26 cellular contexts compared by ENCODE assay signal in the genomic region with DNA sequence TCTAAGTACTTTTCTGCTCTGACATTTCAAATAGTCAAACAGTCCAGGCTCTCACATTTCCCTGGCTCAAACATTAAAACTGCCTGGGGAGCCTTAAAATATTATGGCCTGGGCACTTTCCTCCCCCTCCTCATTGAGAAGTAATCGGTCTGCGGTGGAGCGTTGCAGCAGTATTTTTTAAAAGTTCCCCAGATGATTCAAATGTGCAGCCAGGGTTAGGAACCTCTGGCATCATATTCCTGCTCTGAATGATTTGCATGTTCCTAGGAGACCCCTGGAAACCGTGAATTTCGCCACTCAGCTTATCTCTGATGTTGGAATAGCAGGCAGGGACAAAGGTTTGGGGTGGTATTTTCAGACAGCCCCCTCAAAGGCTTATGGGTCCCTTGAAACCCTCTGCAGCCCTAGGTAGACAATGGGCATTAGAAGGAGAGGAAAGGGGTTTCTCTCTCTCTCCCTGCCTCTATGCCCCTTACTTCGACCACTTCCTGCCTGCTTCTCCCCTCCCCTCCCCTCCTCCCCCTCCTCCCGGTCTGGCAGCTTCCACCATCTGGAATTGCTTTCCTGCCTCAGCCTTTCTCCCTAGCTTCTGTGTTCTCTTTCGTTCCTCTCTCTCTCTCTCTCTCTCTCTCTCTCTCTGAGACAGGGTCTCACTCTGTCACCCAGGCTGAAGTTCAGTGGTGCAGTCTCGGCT.
DNase-seq lines count a peak whose midpoint lies in the region; ATAC-seq, FAIRE-seq and TF ChIP-seq lines count a peak whose summit lies in the region.
"Had no signal": no experiment of that assay in that cellular context is flagged by ENCODE, and none has a peak within 500 bp of the region (broad histone marks: within the 10 kb centered on the region; RNA-seq: fewer than 3 reads in every experiment).

No MANE protein-coding gene starts in this region.

- H3K79me1 ChIP-seq in H1 (ENCODE audit: low read depth, low read length) = no peaks in the 10 kb centered on the region

- no peaks in the 10 kb centered on the region for H3K36me3 ChIP-seq in H1 (ENCODE audit: control insufficient read depth in 2 of 4, insufficient read depth in 4 of 4, low read length in 3 of 4)

- H3K4me1 Mint-ChIP-seq in nephron = peaks cover 9% of the 10 kb centered on the region
- H3K4me1 Mint-ChIP-seq: B cell, IgD-negative memory B cell had no signal

- no peak overlapping the region for H2AK5ac ChIP-seq in H1 (ENCODE audit: low read depth, low read length)

- H4K91ac ChIP-seq in H1 (replicated peaks; ENCODE audit: insufficient read length, low read length) = no peak overlapping the region

- TF ChIP-seq EP300 in H1 (IDR thresholded peaks at IDR 0.05; ENCODE audit: borderline replicate concordance in 1 of 2, low read depth in 2 of 2, low read length in 2 of 2) = no peak

- H2BK12ac ChIP-seq in H1 (ENCODE audit: low read depth, low read length) = no peak overlapping the region

- H2BK15ac ChIP-seq in H1 (ENCODE audit: low read length) = no peak overlapping the region

- 0 out of 2 replicates have a peak overlapping the region, but pooled peaks have one; percentile 34 for H2AFZ ChIP-seq in H1 (ENCODE audit: low read length)
- H2AFZ ChIP-seq: GM23248 had no signal

- H3K27ac Mint-ChIP-seq in nephron = peak overlapping the region in 1 of 3 experiments; percentile 40
- H3K27ac Mint-ChIP-seq: B cell; CD8-positive, alpha-beta T cell; IgD-negative memory B cell had no signal

- 89% methylated on average over 7 of the region's 9 CpGs; no CpG with 5 or more reads in 1 of the 2 experiments for WGBS in H1 (ENCODE audit: extremely low coverage in 1 of 2, insufficient coverage in 1 of 2, insufficient read length in 1 of 2, insufficient replicate concordance in 2 of 2, low coverage in 1 of 2, low lambda C conversion rate in 2 of 2, missing lambda C conversion rate in 1 of 2), 2 experiments

- peaks cover 25% of the 10 kb centered on the region for H3K9me3 Mint-ChIP-seq in nephron

- TF ChIP-seq POLR2A in H1 (IDR thresholded peaks at IDR 0.05; ENCODE audit: control extremely low read depth in 1 of 2, low read depth in 2 of 2, low read length in 2 of 2) (no peak), GM12891 (IDR thresholded peaks at IDR 0.05; ENCODE audit: low read depth, low read length) (no peak)

- H3K4me2 ChIP-seq in H1 (ENCODE audit: insufficient read depth in 1 of 2, low read depth in 2 of 2, low read length in 2 of 2) = no peak overlapping the region
- H3K4me2 ChIP-seq: KMS-11, SK-N-SH had no signal

- no peaks in the 10 kb centered on the region for H3K79me2 ChIP-seq in H1 (ENCODE audit: control insufficient read depth in 1 of 2, insufficient read depth in 2 of 2, low read length in 2 of 2)

- no peak overlapping the region for H3K18ac ChIP-seq in H1 (ENCODE audit: extremely low read depth, low read length)

- no peak overlapping the region for H4K8ac ChIP-seq in H1 (ENCODE audit: extremely low read depth, insufficient read depth, low read length)

- peak; percentile 49 for DNase-seq in DMS 273 (lab: John Stamatoyannopoulos, UW; ENCODE audit: unreplicated experiment)
- no peak for DNase-seq in DMS 273 treated with DMSO at 0.1 percent for 48 hours (lab: John Stamatoyannopoulos, UW)
- DNase-seq in H1 (ENCODE audit: low read depth in 1 of 2, low spot score in 2 of 2) = no peak
- no peak for DNase-seq in sciatic nerve (ENCODE audit: low spot score)
- no peak for DNase-seq in effector CD8-positive, alpha-beta T cell (lab: John Stamatoyannopoulos, UW)
- no peak for DNase-seq in GM12891 (ENCODE audit: insufficient read length, low spot score)
- DNase-seq: Caco-2; CD8-positive, alpha-beta T cell; DMS79 treated with DMSO at 0.1 percent for 48 hours; GM23248; HCEC 1CT; MM.1S; NCI-H2029; NCI-H2227 treated with DMSO at 0.1 percent for 48 hours; SIG-M5; SK-N-SH; SW 1271 had no signal

- H3K9ac ChIP-seq in H1 (replicated peaks in 1 of 4; ENCODE audit: extremely low read depth in 1 of 4, low read depth in 3 of 4, low read length in 3 of 4) = no peak overlapping the region
- H3K9ac ChIP-seq: GM23248, KMS-11, SK-N-SH had no signal

- no peak overlapping the region for H3K27ac ChIP-seq in H1 (ENCODE audit: low read depth, low read length)
- H3K27ac ChIP-seq: 22Rv1, C4-2B, GM23248, KMS-11, RWPE1 had no signal

- CTCF ChIA-PET in H1 (lab: Charles Lee; ENCODE audit: partially characterized antibody) = interaction anchor here (1.0 to 1.9 kb wide), 4 partner anchors 17 to 741 kb away, joined by 3 to 7 read pairs (median 4); no protein-coding TSS in a partner anchor

- POLR2A ChIA-PET in H1 (lab: Charles Lee; ENCODE audit: partially characterized antibody) = interaction anchor here (0.7 kb wide), 1 partner anchor 412 kb away, joined by 3 read pairs; no protein-coding TSS in a partner anchor

- H3K4ac ChIP-seq in H1 (replicated peaks; ENCODE audit: insufficient read length, low read depth, low read length) = no peak overlapping the region

- no peak overlapping the region for H2BK120ac ChIP-seq in H1 (replicated peaks; ENCODE audit: low read depth, low read length)

- no peaks in the 10 kb centered on the region for H3K27me3 ChIP-seq in H1 (replicated peaks in 1 of 4; ENCODE audit: control insufficient read depth in 3 of 4, extremely low read depth in 1 of 4, insufficient read depth in 3 of 4, low read length in 3 of 4)

- peak overlapping the region in 2 of 3 experiments; percentile 36 to 64 for H3K4me3 Mint-ChIP-seq in nephron
- H3K4me3 Mint-ChIP-seq: B cell; CD8-positive, alpha-beta T cell had no signal

- intact Hi-C loops in sciatic nerve (cut with DNase I) = no loop called here

- H2BK20ac ChIP-seq in H1 (ENCODE audit: low read length) = no peak overlapping the region

- TF ChIP-seq RAD21 in H1 (IDR thresholded peaks at IDR 0.05 in 1 of 2, conservative IDR thresholded peaks at IDR 0.05 in 1 of 2; ENCODE audit: low read depth in 2 of 2, low read length in 2 of 2) = no peak

- H3K36me3 Mint-ChIP-seq in nephron (ENCODE audit: low read depth) = no peaks in the 10 kb centered on the region
- H3K36me3 Mint-ChIP-seq: CD8-positive, alpha-beta T cell; IgD-negative memory B cell had no signal

- H3K27me3 Mint-ChIP-seq in nephron (ENCODE audit: low read depth) = peaks cover 45% of the 10 kb centered on the region

- no peak overlapping the region for H2BK5ac ChIP-seq in H1 (ENCODE audit: low read depth, low read length)

- no peak overlapping the region for H3K56ac ChIP-seq in H1 (replicated peaks; ENCODE audit: insufficient read length, low read depth, low read length)

- no peak overlapping the region for H3K23ac ChIP-seq in H1 (ENCODE audit: insufficient read length)

- H4K20me1 ChIP-seq in H1 (replicated peaks in 1 of 2; ENCODE audit: control insufficient read depth in 1 of 2, insufficient read depth in 2 of 2, low read length in 2 of 2) = no peaks in the 10 kb centered on the region

- peak; percentile 80 for ATAC-seq in sciatic nerve
- ATAC-seq in GM21786 (IDR thresholded peaks at IDR 0.05; ENCODE audit: unreplicated experiment) = no peak
- ATAC-seq: CD8-positive, alpha-beta T cell had no signal

- H3K23me2 ChIP-seq in H1 (ENCODE audit: low read depth, low read length) = no peaks in the 10 kb centered on the region; the same call in 1 of the 2 replicates

- no peak overlapping the region for H3K14ac ChIP-seq in H1 (ENCODE audit: insufficient read length)

- H3K4me1 ChIP-seq in H1 (replicated peaks in 1 of 4; ENCODE audit: control insufficient read depth in 3 of 4, insufficient read depth in 4 of 4, low read length in 3 of 4) = no peaks in the 10 kb centered on the region; a peak in 1 of 7 replicates
- H3K4me1 ChIP-seq: Caco-2 had no signal

- H3K4me3 ChIP-seq in H1 (ENCODE audit: extremely low read depth in 1 of 4, insufficient read depth in 2 of 4, low read depth in 3 of 4, low read length in 4 of 4) = no peak overlapping the region
- H3K4me3 ChIP-seq: GM23248 had no signal

- H4K5ac ChIP-seq in H1 (ENCODE audit: insufficient read length, low read depth, low read length) = no peak overlapping the region

- FAIRE-seq in H1 (lab: Jason Lieb, UNC) (no peak), GM12891 (lab: Jason Lieb, UNC) (no peak)
- FAIRE-seq: GM19239 had no signal

- TF ChIP-seq CTCF in H1 (IDR thresholded peaks at IDR 0.05; ENCODE audit: control extremely low read depth in 1 of 3, insufficient read depth in 1 of 3, low read depth in 1 of 3, low read length in 3 of 3) = no peak
- no peak for TF ChIP-seq CTCF in nephron (IDR thresholded peaks at IDR 0.05; ENCODE audit: unreplicated experiment in 3 of 3)

- H3K9me3 ChIP-seq in H1 (ENCODE audit: insufficient read depth in 2 of 2, low read depth in 1 of 2, low read length in 1 of 2) = peaks cover 0 to 2% of the 10 kb centered on the region in 2 experiments; a peak in 1 of 4 replicates
- H3K9me3 ChIP-seq: SK-N-SH had no signal

TF ChIP-seq in H1, 55 proteins besides CTCF, POLR2A, EP300 and RAD21:
- TF ChIP-seq CREB1 (IDR thresholded peaks at IDR 0.05) (no peak), POU5F1 (IDR thresholded peaks at IDR 0.05; ENCODE audit: low read depth, low read length) (no peak), PHF8 (conservative IDR thresholded peaks at IDR 0.05; ENCODE audit: low read depth, low read length) (no peak), TCF12 (IDR thresholded peaks at IDR 0.05; ENCODE audit: low read depth, low read length) (no peak), CHD1 (IDR thresholded peaks at IDR 0.05; ENCODE audit: low read depth, low read length) (no peak), SUZ12 (IDR thresholded peaks at IDR 0.05; ENCODE audit: low read length) (no peak), EGR1 (IDR thresholded peaks at IDR 0.05; ENCODE audit: borderline replicate concordance, low read depth, low read length) (no peak)
TF ChIP-seq in H1: peak in this region for 0.

TF ChIP-seq in GM12891, 5 proteins besides CTCF, POLR2A, EP300 and RAD21:
- no peak for TF ChIP-seq TAF1 (IDR thresholded peaks at IDR 0.05; ENCODE audit: low read depth, low read length)
- no peak for TF ChIP-seq POLR2AphosphoS5 (IDR thresholded peaks at IDR 0.05; ENCODE audit: low read depth, low read length)
- no peak for TF ChIP-seq SPI1 (IDR thresholded peaks at IDR 0.05; ENCODE audit: low read depth, low read length)
- no peak for TF ChIP-seq POU2F2 (IDR thresholded peaks at IDR 0.05; ENCODE audit: low read depth, low read length)
- TF ChIP-seq PAX5 (IDR thresholded peaks at IDR 0.05; ENCODE audit: insufficient read depth, low read length, severe bottlenecking) = no peak
